8 cellular contexts compared by ENCODE assay signal in the genomic region with DNA sequence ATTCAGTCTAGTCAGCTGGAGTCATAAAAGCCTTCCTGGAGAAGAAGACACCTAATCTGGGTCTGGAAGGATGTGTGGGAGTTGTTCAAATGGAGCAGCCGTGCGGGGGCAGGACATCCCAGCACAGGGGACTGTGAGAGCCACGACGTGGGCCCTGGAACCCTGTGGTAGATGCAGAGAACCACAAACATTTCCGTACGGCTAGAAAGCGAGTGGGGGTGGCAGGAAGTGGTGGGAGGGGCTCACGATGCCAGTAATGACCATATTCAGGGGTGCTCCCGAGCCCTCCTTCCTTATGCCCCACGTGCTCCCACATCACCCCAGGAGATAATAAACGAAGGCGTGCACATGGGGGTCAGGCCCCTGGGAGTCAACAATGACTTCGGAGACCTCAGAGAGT. TPM values are rescaled to one million over a fixed set of nuclear protein-coding genes. Genes with fewer than 3 reads are reported as not detected.
DNase-seq lines count a peak whose midpoint lies in the region; ATAC-seq and TF ChIP-seq lines count a peak whose summit lies in the region.

No MANE protein-coding gene starts in this region.

- no peak for TF ChIP-seq RAD21 in SK-N-SH (IDR thresholded peaks at IDR 0.05; ENCODE audit: low read length)

- no peaks in the 10 kb centered on the region for H3K9me2 ChIP-seq in SK-N-SH

- POLR2A ChIA-PET in SK-N-SH (lab: Yijun Ruan, JAX), result no interaction called here

- no peak for TF ChIP-seq EP300 in SK-N-SH (IDR thresholded peaks at IDR 0.05; ENCODE audit: borderline replicate concordance in 1 of 2, low read depth in 1 of 2, low read length in 1 of 2)

- DNase-seq in SK-N-SH (no peak), prostate gland (ENCODE audit: low spot score) (no peak), NCI-H69 (lab: John Stamatoyannopoulos, UW) (no peak)
- peak; percentile 60 for DNase-seq in activated CD4-positive, alpha-beta T cell treated with anti-CD3 and anti-CD28 coated beads for 1 hour
- DNase-seq in effector CD4-positive, alpha-beta T cell, result peak; percentile 34
- DNase-seq in stimulated activated CD4-positive, alpha-beta T cell treated with anti-CD3 and anti-CD28 coated beads, Interleukin-15, amount 100 ng/mL, for 48 hours (ENCODE audit: low read depth in 2 of 2), result peak; percentile 83 to 85

- H3K27ac ChIP-seq in SK-N-SH (ENCODE audit: low read depth in 2 of 2, low read length in 1 of 2), result peak overlapping the region; percentile 12 to 99; a peak in 3 of 4 replicates
- H3K27ac ChIP-seq in prostate gland, result no peak overlapping the region

- H3K36me3 ChIP-seq in SK-N-SH (replicated peaks in 1 of 2; ENCODE audit: control insufficient read depth in 1 of 2, insufficient read depth in 2 of 2, low read length in 1 of 2), result no peaks in the 10 kb centered on the region
- no peaks in the 10 kb centered on the region for H3K36me3 ChIP-seq in prostate gland

- WGBS in SK-N-SH (ENCODE audit: low lambda C conversion rate), result 73% methylated on average over 13 of the region's 13 CpGs
- WGBS in prostate gland, result 39% methylated on average over 13 of the region's 13 CpGs

- no peak overlapping the region for H2AFZ ChIP-seq in SK-N-SH (ENCODE audit: low read depth)

- H3K9me3 ChIP-seq in SK-N-SH (no peaks in the 10 kb centered on the region), prostate gland (no peaks in the 10 kb centered on the region)

- ATAC-seq in SK-N-SH treated with all-trans-retinoic acid at 6 μM for 48 hours (no peak), GM18907 (IDR thresholded peaks at IDR 0.05; ENCODE audit: unreplicated experiment) (no peak)

- H3K9ac ChIP-seq in SK-N-SH, result peak overlapping the region; percentile 77

- H3K4me3 ChIP-seq in SK-N-SH (ENCODE audit: low read depth in 2 of 2, low read length in 1 of 2) (no peak overlapping the region), prostate gland (no peak overlapping the region)

- CTCF ChIA-PET in SK-N-SH (lab: Yijun Ruan, JAX), result interaction anchor here (0.7 to 2.6 kb wide), 5 partner anchors 14 to 270 kb away, joined by 3 to 12 read pairs (median 8); no protein-coding TSS in a partner anchor

- H3K27me3 ChIP-seq in SK-N-SH (ENCODE audit: insufficient read depth) (no peaks in the 10 kb centered on the region), prostate gland (replicated peaks; ENCODE audit: insufficient read depth) (no peaks in the 10 kb centered on the region)

- peak overlapping the region; percentile 54 for H3K4me2 ChIP-seq in SK-N-SH

- H3F3A ChIP-seq in SK-N-SH (replicated peaks; ENCODE audit: insufficient read depth), result peaks cover 49% of the 10 kb centered on the region

- H3K79me2 ChIP-seq in SK-N-SH (ENCODE audit: insufficient read depth), result no peaks in the 10 kb centered on the region

- TF ChIP-seq POLR2A in prostate gland (IDR thresholded peaks at IDR 0.05), result no peak

- H3K4me1 ChIP-seq in SK-N-SH (ENCODE audit: control insufficient read depth in 1 of 2, insufficient read depth in 2 of 2, low read depth in 1 of 2, low read length in 1 of 2) (peaks cover 34 to 45% of the 10 kb centered on the region in 2 experiments), prostate gland (replicated peaks) (peaks cover 6% of the 10 kb centered on the region)

- no peaks in the 10 kb centered on the region for H4K20me1 ChIP-seq in SK-N-SH (ENCODE audit: insufficient read depth)

- TF ChIP-seq CTCF in SK-N-SH (IDR thresholded peaks at IDR 0.05) (no peak), prostate gland (IDR thresholded peaks at IDR 0.05) (no peak)

- intact Hi-C loops in prostate gland (cut with DNase I), result no loop called here

TF ChIP-seq in SK-N-SH, 30 proteins besides CTCF, POLR2A, EP300 and RAD21:
- TF ChIP-seq, protein P1, sequence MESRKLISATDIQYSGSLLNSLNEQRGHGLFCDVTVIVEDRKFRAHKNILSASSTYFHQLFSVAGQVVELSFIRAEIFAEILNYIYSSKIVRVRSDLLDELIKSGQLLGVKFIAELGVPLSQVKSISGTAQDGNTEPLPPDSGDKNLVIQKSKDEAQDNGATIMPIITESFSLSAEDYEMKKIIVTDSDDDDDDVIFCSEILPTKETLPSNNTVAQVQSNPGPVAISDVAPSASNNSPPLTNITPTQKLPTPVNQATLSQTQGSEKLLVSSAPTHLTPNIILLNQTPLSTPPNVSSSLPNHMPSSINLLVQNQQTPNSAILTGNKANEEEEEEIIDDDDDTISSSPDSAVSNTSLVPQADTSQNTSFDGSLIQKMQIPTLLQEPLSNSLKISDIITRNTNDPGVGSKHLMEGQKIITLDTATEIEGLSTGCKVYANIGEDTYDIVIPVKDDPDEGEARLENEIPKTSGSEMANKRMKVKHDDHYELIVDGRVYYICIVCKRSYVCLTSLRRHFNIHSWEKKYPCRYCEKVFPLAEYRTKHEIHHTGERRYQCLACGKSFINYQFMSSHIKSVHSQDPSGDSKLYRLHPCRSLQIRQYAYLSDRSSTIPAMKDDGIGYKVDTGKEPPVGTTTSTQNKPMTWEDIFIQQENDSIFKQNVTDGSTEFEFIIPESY (IDR thresholded peaks at IDR 0.05; ENCODE audit: borderline replicate concordance, low read depth), result no peak
- no peak for TF ChIP-seq GATA2 (CRISPR knock-in tag; IDR thresholded peaks at IDR 0.05)
- no peak for TF ChIP-seq EZH2phosphoT487 (IDR thresholded peaks at IDR 0.05; ENCODE audit: borderline replicate concordance, low read depth)
- TF ChIP-seq RXRA (IDR thresholded peaks at IDR 0.05; ENCODE audit: borderline replicate concordance, low read depth), result no peak
- TF ChIP-seq NRF1 (IDR thresholded peaks at IDR 0.05; ENCODE audit: low read depth, low read length), result no peak

TF ChIP-seq in SK-N-SH treated with all-trans-retinoic acid at 6 μM for 48 hours, 23 proteins besides CTCF, POLR2A, EP300 and RAD21:
- TF ChIP-seq PPARA (CRISPR knock-in tag; IDR thresholded peaks at IDR 0.05; ENCODE audit: borderline replicate concordance), result no peak
- TF ChIP-seq, protein P2, sequence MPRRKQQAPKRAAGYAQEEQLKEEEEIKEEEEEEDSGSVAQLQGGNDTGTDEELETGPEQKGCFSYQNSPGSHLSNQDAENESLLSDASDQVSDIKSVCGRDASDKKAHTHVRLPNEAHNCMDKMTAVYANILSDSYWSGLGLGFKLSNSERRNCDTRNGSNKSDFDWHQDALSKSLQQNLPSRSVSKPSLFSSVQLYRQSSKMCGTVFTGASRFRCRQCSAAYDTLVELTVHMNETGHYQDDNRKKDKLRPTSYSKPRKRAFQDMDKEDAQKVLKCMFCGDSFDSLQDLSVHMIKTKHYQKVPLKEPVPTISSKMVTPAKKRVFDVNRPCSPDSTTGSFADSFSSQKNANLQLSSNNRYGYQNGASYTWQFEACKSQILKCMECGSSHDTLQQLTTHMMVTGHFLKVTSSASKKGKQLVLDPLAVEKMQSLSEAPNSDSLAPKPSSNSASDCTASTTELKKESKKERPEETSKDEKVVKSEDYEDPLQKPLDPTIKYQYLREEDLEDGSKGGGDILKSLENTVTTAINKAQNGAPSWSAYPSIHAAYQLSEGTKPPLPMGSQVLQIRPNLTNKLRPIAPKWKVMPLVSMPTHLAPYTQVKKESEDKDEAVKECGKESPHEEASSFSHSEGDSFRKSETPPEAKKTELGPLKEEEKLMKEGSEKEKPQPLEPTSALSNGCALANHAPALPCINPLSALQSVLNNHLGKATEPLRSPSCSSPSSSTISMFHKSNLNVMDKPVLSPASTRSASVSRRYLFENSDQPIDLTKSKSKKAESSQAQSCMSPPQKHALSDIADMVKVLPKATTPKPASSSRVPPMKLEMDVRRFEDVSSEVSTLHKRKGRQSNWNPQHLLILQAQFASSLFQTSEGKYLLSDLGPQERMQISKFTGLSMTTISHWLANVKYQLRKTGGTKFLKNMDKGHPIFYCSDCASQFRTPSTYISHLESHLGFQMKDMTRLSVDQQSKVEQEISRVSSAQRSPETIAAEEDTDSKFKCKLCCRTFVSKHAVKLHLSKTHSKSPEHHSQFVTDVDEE (CRISPR knock-in tag; IDR thresholded peaks at IDR 0.05), result no peak
- no peak for TF ChIP-seq ZNF565 (CRISPR knock-in tag; conservative IDR thresholded peaks at IDR 0.05; ENCODE audit: low read depth)
- TF ChIP-seq, protein P3, sequence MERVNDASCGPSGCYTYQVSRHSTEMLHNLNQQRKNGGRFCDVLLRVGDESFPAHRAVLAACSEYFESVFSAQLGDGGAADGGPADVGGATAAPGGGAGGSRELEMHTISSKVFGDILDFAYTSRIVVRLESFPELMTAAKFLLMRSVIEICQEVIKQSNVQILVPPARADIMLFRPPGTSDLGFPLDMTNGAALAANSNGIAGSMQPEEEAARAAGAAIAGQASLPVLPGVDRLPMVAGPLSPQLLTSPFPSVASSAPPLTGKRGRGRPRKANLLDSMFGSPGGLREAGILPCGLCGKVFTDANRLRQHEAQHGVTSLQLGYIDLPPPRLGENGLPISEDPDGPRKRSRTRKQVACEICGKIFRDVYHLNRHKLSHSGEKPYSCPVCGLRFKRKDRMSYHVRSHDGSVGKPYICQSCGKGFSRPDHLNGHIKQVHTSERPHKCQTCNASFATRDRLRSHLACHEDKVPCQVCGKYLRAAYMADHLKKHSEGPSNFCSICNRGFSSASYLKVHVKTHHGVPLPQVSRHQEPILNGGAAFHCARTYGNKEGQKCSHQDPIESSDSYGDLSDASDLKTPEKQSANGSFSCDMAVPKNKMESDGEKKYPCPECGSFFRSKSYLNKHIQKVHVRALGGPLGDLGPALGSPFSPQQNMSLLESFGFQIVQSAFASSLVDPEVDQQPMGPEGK (CRISPR knock-in tag; IDR thresholded peaks at IDR 0.05; ENCODE audit: borderline replicate concordance), result no peak
- no peak for TF ChIP-seq BACH2 (CRISPR knock-in tag; IDR thresholded peaks at IDR 0.05; ENCODE audit: borderline replicate concordance)
- no peak for TF ChIP-seq TOX (CRISPR knock-in tag; IDR thresholded peaks at IDR 0.05; ENCODE audit: borderline replicate concordance)
- TF ChIP-seq ARNTL (CRISPR knock-in tag; IDR thresholded peaks at IDR 0.05; ENCODE audit: borderline replicate concordance, low read depth), result no peak
- no peak for TF ChIP-seq CSDC2 (CRISPR knock-in tag; IDR thresholded peaks at IDR 0.05)
TF ChIP-seq in SK-N-SH treated with all-trans-retinoic acid at 6 μM for 48 hours: peak in this region for 0.

RNA-seq across cellular contexts. Expression of a gene that starts 21.0 kb away (rescaled TPM):
- 10.7 and 18.5 TPM in 2 replicates for polyA plus RNA-seq in SK-N-SH (2012; rRNA removed)
- polyA plus RNA-seq in SK-N-SH (2012; cell fraction: cytosol; rRNA removed), result 9.2 and 11.4 TPM in 2 replicates
- 16.1 and 17.7 TPM in 2 replicates for polyA plus RNA-seq in SK-N-SH (2012; cell fraction: nucleus; rRNA removed)
- 10 to 100 TPM; 26.9 to 86.9 TPM for total RNA-seq in prostate gland

RNA-seq across cellular contexts. Expression of a gene that starts 52.1 kb away (rescaled TPM):
- polyA plus RNA-seq in SK-N-SH (2012; rRNA removed), result 84.8 and 93.6 TPM in 2 replicates
- 37.4 and 44.7 TPM in 2 replicates for polyA plus RNA-seq in SK-N-SH (2012; cell fraction: cytosol; rRNA removed)
- 348 and 369 TPM in 2 replicates for polyA plus RNA-seq in SK-N-SH (2012; cell fraction: nucleus; rRNA removed)
- total RNA-seq in prostate gland, result 100 to 1,000 TPM; 371 to 393 TPM

Comparison
In these comparisons a context has a peak if more than half of its experiments do, and no peak if none do; other contexts are left out.
1. DNase-seq: peak in activated CD4-positive, alpha-beta T cell treated with anti-CD3 and anti-CD28 coated beads for 1 hour (single experiment), effector CD4-positive, alpha-beta T cell (single experiment) and stimulated activated CD4-positive, alpha-beta T cell treated with anti-CD3 and anti-CD28 coated beads, Interleukin-15, amount 100 ng/mL, for 48 hours (2 of 2); none in SK-N-SH (single experiment), prostate gland (single experiment) and NCI-H69 (single experiment).
2. H3K27ac ChIP-seq: peak in SK-N-SH (2 of 2); none in prostate gland (0 of 2).